ENCODE assay signal across 9 cellular contexts in the genomic region with DNA sequence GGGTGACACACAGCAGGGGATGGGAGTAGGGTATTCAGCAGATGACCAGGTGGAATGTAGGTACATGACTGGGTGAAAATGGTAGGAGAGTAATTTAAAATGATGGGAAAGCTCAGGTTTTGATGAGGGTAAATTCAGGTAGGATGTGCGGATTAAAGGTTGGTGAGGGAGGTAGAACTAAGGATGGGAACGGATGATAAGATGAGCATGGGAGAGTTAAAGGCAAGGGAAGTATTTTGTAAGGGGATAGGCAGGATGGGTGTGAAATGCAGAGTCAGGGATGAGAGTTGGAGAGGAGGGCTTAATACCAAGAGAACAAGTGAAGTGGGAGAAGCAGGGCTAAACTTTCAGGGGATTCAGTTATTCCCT. TPM values are rescaled to one million over a fixed set of nuclear protein-coding genes. Genes with fewer than 3 reads are reported as not detected.
DNase-seq lines count a peak whose midpoint lies in the region; ATAC-seq, FAIRE-seq and TF ChIP-seq lines count a peak whose summit lies in the region.
"Had no signal": no experiment of that assay in that cellular context is flagged by ENCODE, and none has a peak within 500 bp of the region (broad histone marks: within the 10 kb centered on the region; RNA-seq: fewer than 3 reads in every experiment).

No MANE protein-coding gene starts in this region.

- no TSS peak for BruUV-seq in endothelial cell of umbilical vein (replicated peaks; lab: Mats Ljungman, UMichigan)

- TF ChIP-seq POLR2A in endothelial cell of umbilical vein (IDR thresholded peaks at IDR 0.05; ENCODE audit: low read depth, low read length): peak; percentile 47

- H3K79me2 ChIP-seq in endothelial cell of umbilical vein (ENCODE audit: control insufficient read depth, insufficient read depth, low read length) (peaks cover 77% of the 10 kb centered on the region), osteoblast (ENCODE audit: insufficient read depth, low read length) (peaks cover 86% of the 10 kb centered on the region)

- H3K36me3 ChIP-seq in BLaER1: peaks cover 23% of the 10 kb centered on the region
- peaks cover 5 to 8% of the 10 kb centered on the region in 2 experiments for H3K36me3 ChIP-seq in endothelial cell of umbilical vein (ENCODE audit: control insufficient read depth in 2 of 2, extremely low read depth in 1 of 2, insufficient read depth in 2 of 2, low read length in 2 of 2)
- H3K36me3 ChIP-seq in osteoblast (ENCODE audit: insufficient read depth, low read length): peaks cover 23% of the 10 kb centered on the region

- H3K9me3 ChIP-seq in BLaER1 (no peaks in the 10 kb centered on the region), endothelial cell of umbilical vein (replicated peaks; ENCODE audit: control insufficient read depth, insufficient read depth, low read length) (no peaks in the 10 kb centered on the region), osteoblast (ENCODE audit: low read depth, low read length) (no peaks in the 10 kb centered on the region)

- intact Hi-C loops in endothelial cell of umbilical vein (cut with micrococcal nuclease): no loop called here

- H3K4me2 ChIP-seq in BLaER1 (peak overlapping the region; percentile 91), endothelial cell of umbilical vein (ENCODE audit: insufficient read depth, low read length) (peak overlapping the region; percentile 97), osteoblast (ENCODE audit: insufficient read depth, low read length) (peak overlapping the region; percentile 92)

- H3K4me3 ChIP-seq in BLaER1: peak overlapping the region; percentile 89
- H3K4me3 ChIP-seq in endothelial cell of umbilical vein (replicated peaks in 1 of 3; ENCODE audit: insufficient read depth in 1 of 3, low read depth in 1 of 3, low read length in 3 of 3): peak overlapping the region; percentile 39 to 92 (median 79)
- peak overlapping the region; percentile 90 for H3K4me3 ChIP-seq in osteoblast (ENCODE audit: insufficient read depth, low read length)

- H3K9ac ChIP-seq in BLaER1: peak overlapping the region; percentile 88
- peak overlapping the region; percentile 92 for H3K9ac ChIP-seq in endothelial cell of umbilical vein (replicated peaks; ENCODE audit: extremely low read depth, insufficient read depth, low read length)

- H3K27ac ChIP-seq in BLaER1 (0 out of 2 replicates have a peak overlapping the region, but pooled peaks have one; percentile 83), endothelial cell of umbilical vein (ENCODE audit: insufficient read depth, low read depth, low read length) (peak overlapping the region; percentile 79), osteoblast (ENCODE audit: low read depth, low read length) (peak overlapping the region; percentile 87)

- H3K27me3 ChIP-seq in BLaER1 (no peaks in the 10 kb centered on the region), endothelial cell of umbilical vein (ENCODE audit: control insufficient read depth in 2 of 2, insufficient read depth in 2 of 2, low read length in 2 of 2) (no peaks in the 10 kb centered on the region), osteoblast (ENCODE audit: insufficient read depth, low read length) (no peaks in the 10 kb centered on the region)

- no peak for TF ChIP-seq CTCF in endothelial cell of umbilical vein (IDR thresholded peaks at IDR 0.05; ENCODE audit: extremely low read depth in 1 of 2, insufficient read depth in 1 of 2, low read depth in 1 of 2, low read length in 2 of 2)
- no peak for TF ChIP-seq CTCF in osteoblast (IDR thresholded peaks at IDR 0.05; ENCODE audit: extremely low read depth, low read depth, low read length)

- H4K20me1 ChIP-seq in BLaER1: peaks cover 61% of the 10 kb centered on the region
- H4K20me1 ChIP-seq in endothelial cell of umbilical vein (replicated peaks; ENCODE audit: control insufficient read depth, extremely low read depth, insufficient read depth, low read length): no peaks in the 10 kb centered on the region
- H4K20me1 ChIP-seq in osteoblast (ENCODE audit: insufficient read depth, low read length): peaks cover 29% of the 10 kb centered on the region

- no peaks in the 10 kb centered on the region for H3K9me1 ChIP-seq in endothelial cell of umbilical vein (replicated peaks; ENCODE audit: control insufficient read depth, extremely low read depth, insufficient read depth, low read length)

- ATAC-seq in GM21526 (IDR thresholded peaks at IDR 0.05; ENCODE audit: low FRiP score, unreplicated experiment): no peak
- ATAC-seq in GM19455 (IDR thresholded peaks at IDR 0.05; ENCODE audit: unreplicated experiment): no peak

- POLR2A ChIA-PET in endothelial cell of umbilical vein (lab: Charles Lee): interaction anchor here (1.0 kb wide), 1 partner anchor 41 kb away, joined by 3 read pairs; no protein-coding TSS in a partner anchor

- H3K4me1 ChIP-seq in BLaER1: peaks cover 71% of the 10 kb centered on the region
- H3K4me1 ChIP-seq in endothelial cell of umbilical vein (ENCODE audit: control insufficient read depth, extremely low read depth, insufficient read depth, low read length): peaks cover 63% of the 10 kb centered on the region
- peaks cover 70% of the 10 kb centered on the region for H3K4me1 ChIP-seq in osteoblast (ENCODE audit: insufficient read depth, low read length)

- FAIRE-seq in endothelial cell of umbilical vein (lab: Jason Lieb, UNC): no peak

- dilution Hi-C loops in endothelial cell of umbilical vein (cut with MboI; ENCODE audit: extremely low pct_ligation_motif_present, low sequenced_read_pairs): no loop called here

- DNase-seq in LHCN-M2 (ENCODE audit: low read depth) (peak; percentile 6), endothelial cell of umbilical vein (ENCODE audit: low read depth, low spot score) (no peak), osteoblast (ENCODE audit: insufficient read length, low spot score, missing footprints) (no peak), HK-2 (ENCODE audit: unreplicated experiment) (no peak), SIG-M5 treated with dmso at 0.1 percent for 504 hours (lab: John Stamatoyannopoulos, UW; ENCODE audit: unreplicated experiment) (no peak)
- DNase-seq: activated CD4-positive, alpha-beta memory T cell treated with anti-CD3 and anti-CD28 coated beads, Interleukin-2, amount 10 ng/mL, durations not matched to agents 7 days and 5 days had no signal

- CTCF ChIA-PET in endothelial cell of umbilical vein (lab: Charles Lee): interaction anchor here (1.1 to 3.7 kb wide), 11 partner anchors 9 to 152 kb away, joined by 4 to 32 read pairs (median 8); a partner anchor contains a TSS

- H2AFZ ChIP-seq in endothelial cell of umbilical vein (ENCODE audit: low read depth, low read length) (no peak overlapping the region), osteoblast (ENCODE audit: low read length) (no peak overlapping the region)

RNA-seq across cellular contexts. Expression of a gene that starts 1.5 kb away (rescaled TPM):
- total RNA-seq in LHCN-M2 (2014; rRNA removed): 356 and 415 TPM in 2 replicates
- 384 TPM for polyA plus RNA-seq in LHCN-M2 (2012)
- 424 and 450 TPM in 2 replicates for total RNA-seq in endothelial cell of umbilical vein
- 120 and 137 TPM in 2 replicates for polyA plus RNA-seq in endothelial cell of umbilical vein
- polyA plus RNA-seq in endothelial cell of umbilical vein (2011; cell fraction: cytosol; rRNA removed): 213 and 223 TPM in 2 replicates
- polyA plus RNA-seq in endothelial cell of umbilical vein (2011; cell fraction: nucleus; rRNA removed): 252 and 278 TPM in 2 replicates
- polyA plus RNA-seq in endothelial cell of umbilical vein (2012): 255 and 266 TPM in 2 replicates
- polyA minus RNA-seq in endothelial cell of umbilical vein: 647 and 685 TPM in 2 replicates
- polyA minus RNA-seq in endothelial cell of umbilical vein (2011; cell fraction: cytosol; rRNA and poly(A)+ RNA removed): 119 TPM
- 163 and 201 TPM in 2 replicates for polyA minus RNA-seq in endothelial cell of umbilical vein (2011; cell fraction: nucleus; rRNA and poly(A)+ RNA removed)
- total RNA-seq in osteoblast: 306 and 376 TPM in 2 replicates

RNA-seq across cellular contexts. Expression of a gene that starts 2.0 kb away (rescaled TPM):
- 87.9 and 108 TPM in 2 replicates for total RNA-seq in LHCN-M2 (2014; rRNA removed)
- 76.4 TPM for polyA plus RNA-seq in LHCN-M2 (2012)
- total RNA-seq in endothelial cell of umbilical vein: 36.4 and 39.8 TPM in 2 replicates
- 45.9 and 52.1 TPM in 2 replicates for polyA plus RNA-seq in endothelial cell of umbilical vein
- 32.2 and 36.2 TPM in 2 replicates for polyA plus RNA-seq in endothelial cell of umbilical vein (2011; cell fraction: cytosol; rRNA removed)
- 20.0 and 24.0 TPM in 2 replicates for polyA plus RNA-seq in endothelial cell of umbilical vein (2011; cell fraction: nucleus; rRNA removed)
- polyA plus RNA-seq in endothelial cell of umbilical vein (2012): 45.9 and 48.2 TPM in 2 replicates
- 18.5 and 19.4 TPM in 2 replicates for polyA minus RNA-seq in endothelial cell of umbilical vein
- 13.6 TPM for polyA minus RNA-seq in endothelial cell of umbilical vein (2011; cell fraction: cytosol; rRNA and poly(A)+ RNA removed)
- polyA minus RNA-seq in endothelial cell of umbilical vein (2011; cell fraction: nucleus; rRNA and poly(A)+ RNA removed): 7.0 and 9.1 TPM in 2 replicates
- 56.6 and 64.8 TPM in 2 replicates for total RNA-seq in osteoblast

RNA-seq across cellular contexts. Expression of a gene that starts 18.6 kb away (rescaled TPM):
- total RNA-seq in LHCN-M2 (2014; rRNA removed): 26.4 and 29.9 TPM in 2 replicates
- 26.2 TPM for polyA plus RNA-seq in LHCN-M2 (2012)
- 158 and 196 TPM in 2 replicates for total RNA-seq in endothelial cell of umbilical vein
- 99.9 and 110 TPM in 2 replicates for polyA plus RNA-seq in endothelial cell of umbilical vein
- 57.3 and 62.9 TPM in 2 replicates for polyA plus RNA-seq in endothelial cell of umbilical vein (2011; cell fraction: cytosol; rRNA removed)
- 939 and 994 TPM in 2 replicates for polyA plus RNA-seq in endothelial cell of umbilical vein (2011; cell fraction: nucleus; rRNA removed)
- polyA plus RNA-seq in endothelial cell of umbilical vein (2012): 58.1 and 93.8 TPM in 2 replicates
- polyA minus RNA-seq in endothelial cell of umbilical vein: 156 and 170 TPM in 2 replicates
- polyA minus RNA-seq in endothelial cell of umbilical vein (2011; cell fraction: cytosol; rRNA and poly(A)+ RNA removed): 13.1 TPM
- 228 TPM in 2 replicates for polyA minus RNA-seq in endothelial cell of umbilical vein (2011; cell fraction: nucleus; rRNA and poly(A)+ RNA removed)
- total RNA-seq in osteoblast: 29.5 and 31.1 TPM in 2 replicates

RNA-seq across cellular contexts. Expression of a gene that starts 18.6 kb away (rescaled TPM):
- total RNA-seq in LHCN-M2 (2014; rRNA removed): 13.5 and 17.4 TPM in 2 replicates
- polyA plus RNA-seq in LHCN-M2 (2012): 15.8 TPM
- 23.3 and 29.0 TPM in 2 replicates for total RNA-seq in endothelial cell of umbilical vein
- polyA plus RNA-seq in endothelial cell of umbilical vein: 12.7 and 15.0 TPM in 2 replicates
- 14.6 and 14.8 TPM in 2 replicates for polyA plus RNA-seq in endothelial cell of umbilical vein (2011; cell fraction: cytosol; rRNA removed)
- 27.3 and 27.5 TPM in 2 replicates for polyA plus RNA-seq in endothelial cell of umbilical vein (2011; cell fraction: nucleus; rRNA removed)
- 18.4 and 19.7 TPM in 2 replicates for polyA plus RNA-seq in endothelial cell of umbilical vein (2012)
- polyA minus RNA-seq in endothelial cell of umbilical vein: 26.0 and 31.2 TPM in 2 replicates
- polyA minus RNA-seq in endothelial cell of umbilical vein (2011; cell fraction: cytosol; rRNA and poly(A)+ RNA removed): 11.1 TPM
- 13.8 and 14.8 TPM in 2 replicates for polyA minus RNA-seq in endothelial cell of umbilical vein (2011; cell fraction: nucleus; rRNA and poly(A)+ RNA removed)
- total RNA-seq in osteoblast: 16.5 and 18.5 TPM in 2 replicates

RNA-seq across cellular contexts. Expression of a gene that starts 23.6 kb away (rescaled TPM):
- not detected in 2 replicates for total RNA-seq in LHCN-M2 (2014; rRNA removed)
- not detected for polyA plus RNA-seq in LHCN-M2 (2012)
- 18.8 and 25.6 TPM in 2 replicates for total RNA-seq in endothelial cell of umbilical vein
- polyA plus RNA-seq in endothelial cell of umbilical vein: 23.5 and 29.0 TPM in 2 replicates
- polyA plus RNA-seq in endothelial cell of umbilical vein (2011; cell fraction: cytosol; rRNA removed): 27.7 and 40.2 TPM in 2 replicates
- polyA plus RNA-seq in endothelial cell of umbilical vein (2011; cell fraction: nucleus; rRNA removed): 9.9 and 11.8 TPM in 2 replicates
- polyA plus RNA-seq in endothelial cell of umbilical vein (2012): 10.2 and 29.9 TPM in 2 replicates
- polyA minus RNA-seq in endothelial cell of umbilical vein: 7.9 and 10.8 TPM in 2 replicates
- polyA minus RNA-seq in endothelial cell of umbilical vein (2011; cell fraction: cytosol; rRNA and poly(A)+ RNA removed): not detected
- 1.5 and 2.1 TPM in 2 replicates for polyA minus RNA-seq in endothelial cell of umbilical vein (2011; cell fraction: nucleus; rRNA and poly(A)+ RNA removed)
- total RNA-seq in osteoblast: not detected in 2 replicates
